Comparison of ENCODE assay signal across 1 cellular context in genomic region chr1:38272515-38272914, GRCh38.
TF ChIP-seq lines count a peak whose summit lies in the region.

No MANE protein-coding gene starts in this region.

TF ChIP-seq in WTC11, 78 proteins besides CTCF, POLR2A, EP300 and RAD21 (continued from another document):
- TF ChIP-seq, protein P1, sequence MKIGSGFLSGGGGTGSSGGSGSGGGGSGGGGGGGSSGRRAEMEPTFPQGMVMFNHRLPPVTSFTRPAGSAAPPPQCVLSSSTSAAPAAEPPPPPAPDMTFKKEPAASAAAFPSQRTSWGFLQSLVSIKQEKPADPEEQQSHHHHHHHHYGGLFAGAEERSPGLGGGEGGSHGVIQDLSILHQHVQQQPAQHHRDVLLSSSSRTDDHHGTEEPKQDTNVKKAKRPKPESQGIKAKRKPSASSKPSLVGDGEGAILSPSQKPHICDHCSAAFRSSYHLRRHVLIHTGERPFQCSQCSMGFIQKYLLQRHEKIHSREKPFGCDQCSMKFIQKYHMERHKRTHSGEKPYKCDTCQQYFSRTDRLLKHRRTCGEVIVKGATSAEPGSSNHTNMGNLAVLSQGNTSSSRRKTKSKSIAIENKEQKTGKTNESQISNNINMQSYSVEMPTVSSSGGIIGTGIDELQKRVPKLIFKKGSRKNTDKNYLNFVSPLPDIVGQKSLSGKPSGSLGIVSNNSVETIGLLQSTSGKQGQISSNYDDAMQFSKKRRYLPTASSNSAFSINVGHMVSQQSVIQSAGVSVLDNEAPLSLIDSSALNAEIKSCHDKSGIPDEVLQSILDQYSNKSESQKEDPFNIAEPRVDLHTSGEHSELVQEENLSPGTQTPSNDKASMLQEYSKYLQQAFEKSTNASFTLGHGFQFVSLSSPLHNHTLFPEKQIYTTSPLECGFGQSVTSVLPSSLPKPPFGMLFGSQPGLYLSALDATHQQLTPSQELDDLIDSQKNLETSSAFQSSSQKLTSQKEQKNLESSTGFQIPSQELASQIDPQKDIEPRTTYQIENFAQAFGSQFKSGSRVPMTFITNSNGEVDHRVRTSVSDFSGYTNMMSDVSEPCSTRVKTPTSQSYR (CRISPR knock-in tag; IDR thresholded peaks at IDR 0.05), result no peak
- TF ChIP-seq ELF4 (CRISPR knock-in tag; IDR thresholded peaks at IDR 0.05; ENCODE audit: low read depth) (no peak), SMAD3 (CRISPR knock-in tag; IDR thresholded peaks at IDR 0.05; ENCODE audit: borderline replicate concordance) (no peak), CBFB (CRISPR knock-in tag; IDR thresholded peaks at IDR 0.05; ENCODE audit: low read depth) (no peak), NFE2L1 (CRISPR knock-in tag; IDR thresholded peaks at IDR 0.05) (no peak)
- TF ChIP-seq, protein P2, sequence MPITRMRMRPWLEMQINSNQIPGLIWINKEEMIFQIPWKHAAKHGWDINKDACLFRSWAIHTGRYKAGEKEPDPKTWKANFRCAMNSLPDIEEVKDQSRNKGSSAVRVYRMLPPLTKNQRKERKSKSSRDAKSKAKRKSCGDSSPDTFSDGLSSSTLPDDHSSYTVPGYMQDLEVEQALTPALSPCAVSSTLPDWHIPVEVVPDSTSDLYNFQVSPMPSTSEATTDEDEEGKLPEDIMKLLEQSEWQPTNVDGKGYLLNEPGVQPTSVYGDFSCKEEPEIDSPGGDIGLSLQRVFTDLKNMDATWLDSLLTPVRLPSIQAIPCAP (CRISPR knock-in tag; IDR thresholded peaks at IDR 0.05), result no peak
